In the genomic region with DNA sequence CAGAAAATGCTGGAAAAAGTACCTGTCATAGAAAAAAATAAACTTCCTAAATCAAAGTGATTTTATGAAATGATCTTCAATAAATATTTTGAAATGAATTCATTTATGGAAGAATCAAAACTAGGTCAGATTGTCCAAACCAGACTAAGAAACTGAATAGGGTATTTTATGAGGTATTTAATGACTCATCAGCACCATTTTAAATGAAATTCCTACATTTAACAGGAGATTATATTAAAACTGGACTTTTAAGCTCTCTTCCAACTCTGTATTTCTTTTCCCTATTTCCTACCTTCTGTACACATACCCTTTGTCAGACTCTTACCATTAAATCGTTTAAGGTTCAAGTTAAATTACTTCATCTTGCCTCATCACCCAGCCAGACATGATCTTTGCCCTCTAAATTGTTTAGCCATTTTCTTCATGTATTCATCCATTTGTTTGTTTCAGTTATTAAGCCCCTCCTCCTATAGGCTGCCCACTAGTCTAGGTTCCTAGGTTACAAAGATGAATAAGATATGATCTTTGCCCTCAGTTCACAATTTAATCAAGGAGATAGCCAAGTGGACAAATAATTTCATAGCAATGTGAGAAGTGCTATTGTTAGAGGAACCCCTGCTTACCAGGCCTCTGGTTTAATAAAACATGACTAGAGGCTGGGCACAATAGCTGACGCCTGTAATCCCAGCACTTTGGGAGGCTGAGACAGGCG, we compare ENCODE assay signal across 2 cellular contexts.
TF ChIP-seq lines count a peak whose summit lies in the region.

No MANE protein-coding gene starts in this region.

TF ChIP-seq in endothelial cell of umbilical vein, 7 proteins besides CTCF, POLR2A, EP300 and RAD21:
- TF ChIP-seq MYC (IDR thresholded peaks at IDR 0.05; ENCODE audit: low read depth, low read length), result no peak
- no peak for TF ChIP-seq POLR2AphosphoS5 (IDR thresholded peaks at IDR 0.05; ENCODE audit: insufficient read depth, low read depth, low read length)
- peak; percentile 25 for TF ChIP-seq JUN (IDR thresholded peaks at IDR 0.05; ENCODE audit: borderline replicate concordance, insufficient read depth, insufficient read length, low read depth)

TF ChIP-seq in GM23338, 12 proteins besides CTCF, POLR2A, EP300 and RAD21:
- TF ChIP-seq NANOG (IDR thresholded peaks at IDR 0.05; ENCODE audit: borderline replicate concordance) (no peak), CREB1 (CRISPR knock-in tag; IDR thresholded peaks at IDR 0.05; ENCODE audit: low read depth) (no peak), POLR2AphosphoS5 (IDR thresholded peaks at IDR 0.05; ENCODE audit: low read depth) (no peak), REST (IDR thresholded peaks at IDR 0.05; ENCODE audit: unreplicated experiment) (no peak), ZNF114 (CRISPR knock-in tag; IDR thresholded peaks at IDR 0.05) (no peak), ZNF331 (CRISPR knock-in tag; IDR thresholded peaks at IDR 0.05; ENCODE audit: low read depth) (no peak), JUNB (IDR thresholded peaks at IDR 0.05; ENCODE audit: unreplicated experiment) (no peak)
